14 cellular contexts compared by ENCODE assay signal in the genomic region with DNA sequence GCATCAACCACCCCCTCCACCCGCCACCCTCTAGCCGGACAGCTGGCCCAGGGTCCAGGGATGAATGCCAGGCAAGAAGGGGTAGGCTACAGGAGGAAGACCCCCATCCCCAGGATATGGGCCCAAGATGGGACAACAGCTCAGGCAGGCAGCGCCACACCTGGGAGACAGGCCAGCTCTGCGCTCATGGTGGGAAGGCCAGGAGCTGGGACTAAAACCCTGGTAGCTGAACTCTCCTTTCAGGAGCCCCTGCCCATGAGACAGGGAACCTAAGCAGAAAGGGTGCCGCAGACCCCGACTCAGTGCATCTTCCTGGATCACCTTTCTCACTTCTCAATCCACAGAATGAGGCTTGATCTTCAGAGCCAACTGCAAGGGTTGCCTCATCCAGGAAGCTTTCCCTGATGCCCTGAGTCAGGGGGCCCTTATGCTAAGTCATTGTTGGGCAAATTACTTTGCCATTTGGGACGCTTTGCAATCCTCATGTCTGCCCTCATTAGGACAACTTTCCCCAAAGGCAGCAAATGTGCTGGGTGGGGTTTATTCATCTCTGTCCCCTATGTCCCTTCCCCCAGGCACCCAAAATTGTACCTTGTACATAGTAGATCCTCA. TPM values are rescaled to one million over a fixed set of nuclear protein-coding genes. Genes with fewer than 3 reads are reported as not detected.
DNase-seq lines count a peak whose midpoint lies in the region; ATAC-seq and TF ChIP-seq lines count a peak whose summit lies in the region.
"Had no signal": no experiment of that assay in that cellular context is flagged by ENCODE, and none has a peak within 500 bp of the region (broad histone marks: within the 10 kb centered on the region; RNA-seq: fewer than 3 reads in every experiment).

No MANE protein-coding gene starts in this region.

- H3K9me3 ChIP-seq in heart right ventricle: no peaks in the 10 kb centered on the region
- H3K9me3 ChIP-seq in esophagus (ENCODE audit: control insufficient read depth in 2 of 2, insufficient read depth in 1 of 2, low read depth in 1 of 2, low read length in 1 of 2): no peaks in the 10 kb centered on the region
- H3K9me3 ChIP-seq in vagina: no peaks in the 10 kb centered on the region
- H3K9me3 ChIP-seq: tibial artery had no signal

- intact Hi-C loops in heart right ventricle (cut with DNase I) (loop anchor here in 2 of 10 donors (5.0 to 10.0 kb wide), 2 partner anchors 40 to 142 kb away; no protein-coding TSS in a partner anchor), left cardiac atrium (cut with DNase I) (loop anchor here in 1 of 2 donors (10.0 kb wide), 1 partner anchor 142 kb away; no protein-coding TSS in a partner anchor), vagina (cut with DNase I) (no loop called here)
- intact Hi-C loops in activated T-helper 2 cell treated with anti-CD3 and anti-CD28 coated beads, Interferon-gamma antibody, Interleukin-2, Interleukin-4, amounts not matched to agents 10 μg/mL and 5 μg/mL and 100 μg/mL, durations not matched to agents 14 hours and 24 hours and 36 hours (cut with micrococcal nuclease): no loop called here

- 89 to 93% methylated on average over 7 of the region's 7 CpGs for WGBS in heart right ventricle, 2 donors
- WGBS in esophagus, 2 donors: 84 to 87% methylated on average over 7 of the region's 7 CpGs

- no peak for DNase-seq in heart right ventricle
- no peak for DNase-seq in left cardiac atrium
- DNase-seq in vagina (ENCODE audit: extremely low spot score in 2 of 2): no peak
- no peak for DNase-seq in activated CD8-positive, alpha-beta memory T cell treated with anti-CD3 and anti-CD28 coated beads for 24 hours
- no peak for DNase-seq in activated T-helper 2 cell treated with anti-CD3 and anti-CD28 coated beads, Interferon-gamma antibody, Interleukin-2, Interleukin-4, amounts not matched to agents 10 μg/mL and 5 μg/mL and 100 μg/mL, durations not matched to agents 14 hours and 24 hours and 36 hours (ENCODE audit: low spot score)
- DNase-seq in GM13977 (ENCODE audit: low spot score): no peak
- DNase-seq: activated CD4-positive, alpha-beta T cell treated with anti-CD3 and anti-CD28 coated beads for 1 hour; endodermal cell; Kasumi-1; NCI-H2107; small intestine; tibial artery had no signal

- peaks cover 6% of the 10 kb centered on the region for H3K36me3 Mint-ChIP-seq in nephron (ENCODE audit: low read depth)
- H3K36me3 Mint-ChIP-seq in activated T-helper 2 cell treated with anti-CD3 and anti-CD28 coated beads, Interferon-gamma antibody, Interleukin-2, Interleukin-4, amounts not matched to agents 10 μg/mL and 5 μg/mL and 100 μg/mL, durations not matched to agents 14 hours and 24 hours and 36 hours (ENCODE audit: low read depth): no peaks in the 10 kb centered on the region

- H3K4me1 ChIP-seq in heart right ventricle: peaks cover 11 to 39% (median 22%) of the 10 kb centered on the region in 9 donors
- peaks cover 4 to 30% of the 10 kb centered on the region in 2 donors for H3K4me1 ChIP-seq in esophagus (ENCODE audit: control insufficient read depth in 2 of 2, insufficient read depth in 2 of 2, low read length in 1 of 2)
- peaks cover 57% of the 10 kb centered on the region for H3K4me1 ChIP-seq in vagina

- no peak for TF ChIP-seq POLR2A in vagina (IDR thresholded peaks at IDR 0.05)

- peak in 1 of 8 donors; percentile 15 for ATAC-seq in heart right ventricle
- ATAC-seq in left cardiac atrium: no peak

- H3K4me1 Mint-ChIP-seq in nephron: peaks cover 29% of the 10 kb centered on the region
- no peaks in the 10 kb centered on the region for H3K4me1 Mint-ChIP-seq in activated T-helper 2 cell treated with anti-CD3 and anti-CD28 coated beads, Interferon-gamma antibody, Interleukin-2, Interleukin-4, amounts not matched to agents 10 μg/mL and 5 μg/mL and 100 μg/mL, durations not matched to agents 14 hours and 24 hours and 36 hours (ENCODE audit: low read depth)

- TF ChIP-seq CTCF in heart right ventricle (IDR thresholded peaks at IDR 0.05): no peak
- no peak for TF ChIP-seq CTCF in nephron (IDR thresholded peaks at IDR 0.05; ENCODE audit: unreplicated experiment in 3 of 3)
- no peak for TF ChIP-seq CTCF in vagina (IDR thresholded peaks at IDR 0.05)
- TF ChIP-seq CTCF in GM13977 (IDR thresholded peaks at IDR 0.05; ENCODE audit: extremely low read depth, insufficient read depth, missing control alignments): no peak

- H3K27me3 Mint-ChIP-seq in nephron (ENCODE audit: low read depth): peaks cover 4% of the 10 kb centered on the region
- peaks cover 4% of the 10 kb centered on the region for H3K27me3 Mint-ChIP-seq in activated T-helper 2 cell treated with anti-CD3 and anti-CD28 coated beads, Interferon-gamma antibody, Interleukin-2, Interleukin-4, amounts not matched to agents 10 μg/mL and 5 μg/mL and 100 μg/mL, durations not matched to agents 14 hours and 24 hours and 36 hours (ENCODE audit: low read depth)

- H3K27ac ChIP-seq in heart right ventricle: peak overlapping the region in 8 of 10 donors; percentile 68 to 88 (median 79)
- peak overlapping the region; percentile 52 to 69 for H3K27ac ChIP-seq in esophagus (ENCODE audit: low read depth in 2 of 2, low read length in 1 of 2)
- peak overlapping the region; percentile 91 for H3K27ac ChIP-seq in vagina

- no peaks in the 10 kb centered on the region for H3K9me3 Mint-ChIP-seq in nephron
- no peaks in the 10 kb centered on the region for H3K9me3 Mint-ChIP-seq in activated T-helper 2 cell treated with anti-CD3 and anti-CD28 coated beads, Interferon-gamma antibody, Interleukin-2, Interleukin-4, amounts not matched to agents 10 μg/mL and 5 μg/mL and 100 μg/mL, durations not matched to agents 14 hours and 24 hours and 36 hours
- H3K9me3 Mint-ChIP-seq: endodermal cell had no signal

- in situ Hi-C loops in GM13977 (cut with MboI; ENCODE audit: low pct_unique_long_range_greater_than_20kb, low sequenced_read_pairs, unreplicated experiment): loop anchor here (10.0 kb wide), 1 partner anchor 142 kb away; no protein-coding TSS in a partner anchor

- peak overlapping the region in 2 of 3 experiments; percentile 87 to 92 for H3K27ac Mint-ChIP-seq in nephron
- no peak overlapping the region for H3K27ac Mint-ChIP-seq in activated T-helper 2 cell treated with anti-CD3 and anti-CD28 coated beads, Interferon-gamma antibody, Interleukin-2, Interleukin-4, amounts not matched to agents 10 μg/mL and 5 μg/mL and 100 μg/mL, durations not matched to agents 14 hours and 24 hours and 36 hours

- no peak overlapping the region for H3K4me3 Mint-ChIP-seq in nephron
- H3K4me3 Mint-ChIP-seq in activated T-helper 2 cell treated with anti-CD3 and anti-CD28 coated beads, Interferon-gamma antibody, Interleukin-2, Interleukin-4, amounts not matched to agents 10 μg/mL and 5 μg/mL and 100 μg/mL, durations not matched to agents 14 hours and 24 hours and 36 hours (ENCODE audit: low read depth): no peak overlapping the region
- H3K4me3 Mint-ChIP-seq: endodermal cell had no signal

- no peak overlapping the region for H3K4me3 ChIP-seq in heart right ventricle
- H3K4me3 ChIP-seq in esophagus (ENCODE audit: low read depth in 1 of 2, low read length in 2 of 2): no peak overlapping the region
- H3K4me3 ChIP-seq in vagina: no peak overlapping the region
- H3K4me3 ChIP-seq: tibial artery had no signal

- H3K36me3 ChIP-seq in heart right ventricle: no peaks in the 10 kb centered on the region
- H3K36me3 ChIP-seq in esophagus (ENCODE audit: control insufficient read depth in 2 of 2, insufficient read depth in 2 of 2, low read length in 1 of 2): no peaks in the 10 kb centered on the region
- no peaks in the 10 kb centered on the region for H3K36me3 ChIP-seq in vagina
- H3K36me3 ChIP-seq: tibial artery had no signal

- H3K27me3 ChIP-seq in heart right ventricle: no peaks in the 10 kb centered on the region
- H3K27me3 ChIP-seq in esophagus (ENCODE audit: control insufficient read depth in 1 of 2, insufficient read depth in 2 of 2, low read length in 2 of 2): no peaks in the 10 kb centered on the region
- H3K27me3 ChIP-seq in vagina: no peaks in the 10 kb centered on the region
- H3K27me3 ChIP-seq: tibial artery had no signal

RNA-seq across cellular contexts. Expression of gene ZDHHC1, which starts 9.0 kb away (rescaled TPM):
- total RNA-seq in heart right ventricle: 1 to 10 TPM; 3.2 to 6.3 (median 4.2) TPM
- polyA plus RNA-seq in heart right ventricle: 1 to 10 TPM; 3.6 to 4.4 TPM
- total RNA-seq in left cardiac atrium: 1 to 10 TPM; 4.6 to 6.8 TPM
- 1 to 10 TPM; 3.3 to 4.7 TPM for polyA plus RNA-seq in esophagus
- 22.3 TPM for total RNA-seq in vagina
- 1.4 and 1.5 TPM in 2 replicates for total RNA-seq in activated T-helper 2 cell treated with anti-CD3 and anti-CD28 coated beads, Interferon-gamma antibody, Interleukin-2, Interleukin-4, amounts not matched to agents 10 μg/mL and 5 μg/mL and 100 μg/mL, durations not matched to agents 14 hours and 24 hours and 36 hours

RNA-seq across cellular contexts. Expression of gene TPPP3, which starts 14.0 kb away (rescaled TPM):
- total RNA-seq in heart right ventricle: 10 to 100 TPM in 1 of 10 donors, 1 to 10 TPM in 9; 6.4 to 15.9 (median 9.0) TPM
- 10 to 100 TPM; 21.1 to 26.1 TPM for polyA plus RNA-seq in heart right ventricle
- 10 to 100 TPM; 22.9 to 40.1 TPM for total RNA-seq in left cardiac atrium
- 10 to 100 TPM; 15.2 to 39.0 TPM for polyA plus RNA-seq in esophagus
- total RNA-seq in vagina: 28.2 TPM
- total RNA-seq in activated T-helper 2 cell treated with anti-CD3 and anti-CD28 coated beads, Interferon-gamma antibody, Interleukin-2, Interleukin-4, amounts not matched to agents 10 μg/mL and 5 μg/mL and 100 μg/mL, durations not matched to agents 14 hours and 24 hours and 36 hours: not detected in 2 replicates

RNA-seq across cellular contexts. Expression of gene HSD11B2, which starts 23.6 kb away (rescaled TPM):
- total RNA-seq in heart right ventricle: 1 to 10 TPM in 1 of 10 donors, under 1 TPM in 8, not detected in 1; 0.16 to 1.4 (median 0.57) TPM
- polyA plus RNA-seq in heart right ventricle: under 1 TPM; 0.41 to 0.51 TPM
- 1 to 10 TPM in 1 of 2 donors, not detected in 1; 1.6 TPM for total RNA-seq in left cardiac atrium
- polyA plus RNA-seq in esophagus: 10 to 100 TPM; 10.7 to 15.2 TPM
- 30.2 TPM for total RNA-seq in vagina
- 1.7 and 2.8 TPM in 2 replicates for total RNA-seq in activated T-helper 2 cell treated with anti-CD3 and anti-CD28 coated beads, Interferon-gamma antibody, Interleukin-2, Interleukin-4, amounts not matched to agents 10 μg/mL and 5 μg/mL and 100 μg/mL, durations not matched to agents 14 hours and 24 hours and 36 hours
